Comparison of ENCODE assay signal across 8 cellular contexts in genomic region chr16:3880623-3881498, GRCh38.
DNase-seq lines count a peak whose midpoint lies in the region; ATAC-seq and TF ChIP-seq lines count a peak whose summit lies in the region.

Gene CREBBP (minus strand): TSS chr16:3880713. CDS start chr16:3879916, 797 bp downstream.

- POLR2A ChIA-PET in AG04449 (lab: Yijun Ruan, JAX) = interaction anchor here (0.6 to 1.0 kb wide), 3 partner anchors 31 to 231 kb away, joined by 3 read pairs; no protein-coding TSS in a partner anchor

- TF ChIP-seq CTCF in AG04449 (IDR thresholded peaks at IDR 0.05; ENCODE audit: insufficient read depth, low read length, missing control alignments) = no peak

- peak within 1 kb of the TSS; percentile 74 for H3K4me3 ChIP-seq in AG04449 (ENCODE audit: low read depth, low read length)

- ATAC-seq in GM18909 (IDR thresholded peaks at IDR 0.05; ENCODE audit: poor library complexity, unreplicated experiment) (peak; percentile 88), HG03175 (IDR thresholded peaks at IDR 0.05; ENCODE audit: unreplicated experiment) (peak; percentile 79)

- CTCF ChIA-PET in AG04449 (lab: Yijun Ruan, JAX) = interaction anchor here (1.5 kb wide), 1 partner anchor 373 kb away, joined by 4 read pairs; no protein-coding TSS in a partner anchor

- DNase-seq in AG04449 (ENCODE audit: low read depth, low spot score) (no peak), NCI-H226 (peak; percentile 72), iris pigment epithelial cell (ENCODE audit: low read depth) (peak; percentile 79)
- DNase-seq in activated CD4-positive, CD25-positive, alpha-beta regulatory T cell (lab: John Stamatoyannopoulos, UW) = peak; percentile 74 to 84 (median 80)
- DNase-seq in central memory CD4-positive, alpha-beta T cell = peak; percentile 86
- DNase-seq in stimulated activated CD4-positive, alpha-beta T cell treated with anti-CD3 and anti-CD28 coated beads, Interleukin-12 subunit alpha, Interleukin-12 subunit beta, amount 100 ng/mL, for 24 hours (ENCODE audit: low read depth in 2 of 2) = peak; percentile 66 to 76
